Comparison of ENCODE assay signal across 10 cellular contexts in genomic region chr3:59759298-59760169, GRCh38.
A peak's percentile ranks its signal among the peaks of the same experiment; 100 is the strongest.
DNase-seq lines count a peak whose midpoint lies in the region; ATAC-seq lines count a peak whose summit lies in the region.
"Had no signal": no experiment of that assay in that cellular context is flagged by ENCODE, and none has a peak within 500 bp of the region (broad histone marks: within the 10 kb centered on the region; RNA-seq: fewer than 3 reads in every experiment).

No MANE protein-coding gene starts in this region.

- H3K4me1 Mint-ChIP-seq in activated CD4-positive, alpha-beta T cell treated with anti-CD3 and anti-CD28 coated beads, Interleukin-2, amount 10 ng/mL, durations not matched to agents 7 days and 5 days: peaks cover 65% of the 10 kb centered on the region
- peaks cover 65% of the 10 kb centered on the region for H3K4me1 Mint-ChIP-seq in T-helper 2 cell treated with Interferon-gamma antibody and Interleukin-4, amounts not matched to agents 5 μg/mL and 100 μg/mL, for 36 hours (ENCODE audit: low read depth)

- H3K27me3 Mint-ChIP-seq in activated CD4-positive, alpha-beta T cell treated with anti-CD3 and anti-CD28 coated beads, Interleukin-2, amount 10 ng/mL, durations not matched to agents 7 days and 5 days: peaks cover 2% of the 10 kb centered on the region
- H3K27me3 Mint-ChIP-seq in T-helper 2 cell treated with Interferon-gamma antibody and Interleukin-4, amounts not matched to agents 5 μg/mL and 100 μg/mL, for 36 hours (ENCODE audit: low read depth): no peaks in the 10 kb centered on the region

- POLR2A ChIA-PET in activated CD4-positive, alpha-beta T cell treated with anti-CD3 and anti-CD28 coated beads, Interleukin-2, amount 10 ng/mL, durations not matched to agents 7 days and 5 days (lab: Charles Lee): interaction anchor here (0.7 kb wide), 1 partner anchor 309 kb away, joined by 4 read pairs; no protein-coding TSS in a partner anchor

- no peak overlapping the region for H3K27ac Mint-ChIP-seq in activated CD4-positive, alpha-beta T cell treated with anti-CD3 and anti-CD28 coated beads, Interleukin-2, amount 10 ng/mL, durations not matched to agents 7 days and 5 days
- H3K27ac Mint-ChIP-seq in T-helper 2 cell treated with Interferon-gamma antibody and Interleukin-4, amounts not matched to agents 5 μg/mL and 100 μg/mL, for 36 hours: peak overlapping the region; percentile 14

- H3K4me3 Mint-ChIP-seq in activated CD4-positive, alpha-beta T cell treated with anti-CD3 and anti-CD28 coated beads, Interleukin-2, amount 10 ng/mL, durations not matched to agents 7 days and 5 days: no peak overlapping the region
- H3K4me3 Mint-ChIP-seq in T-helper 2 cell treated with Interferon-gamma antibody and Interleukin-4, amounts not matched to agents 5 μg/mL and 100 μg/mL, for 36 hours: no peak overlapping the region

- peak; percentile 57 for DNase-seq in activated CD4-positive, alpha-beta T cell treated with anti-CD3 and anti-CD28 coated beads for 48 hours
- DNase-seq in activated CD4-positive, alpha-beta T cell treated with anti-CD3 and anti-CD28 coated beads, Interleukin-2, amount 10 ng/mL, durations not matched to agents 7 days and 5 days: no peak
- DNase-seq in T-helper 2 cell treated with Interferon-gamma antibody and Interleukin-4, amounts not matched to agents 5 μg/mL and 100 μg/mL, for 36 hours (ENCODE audit: low spot score): peak; percentile 67
- DNase-seq in glomerular visceral epithelial cell (ENCODE audit: extremely low spot score) (peak; percentile 55), SW480 (ENCODE audit: low spot score) (no peak)
- peak; percentile 53 for DNase-seq in stimulated activated CD8-positive, alpha-beta memory T cell treated with anti-CD3 and anti-CD28 coated beads, Interleukin-4, amount 100 ng/mL, for 48 hours
- DNase-seq: NCI-H1105 treated with DMSO at 0.1 percent for 48 hours, NCI-H510A had no signal

- CTCF ChIA-PET in activated CD4-positive, alpha-beta T cell treated with anti-CD3 and anti-CD28 coated beads, Interleukin-2, amount 10 ng/mL, durations not matched to agents 7 days and 5 days (lab: Charles Lee): interaction anchor here (1.1 kb wide), 1 partner anchor 12 kb away, joined by 5 read pairs; no protein-coding TSS in a partner anchor

- H3K36me3 Mint-ChIP-seq in activated CD4-positive, alpha-beta T cell treated with anti-CD3 and anti-CD28 coated beads, Interleukin-2, amount 10 ng/mL, durations not matched to agents 7 days and 5 days (ENCODE audit: low read depth): peaks cover 15% of the 10 kb centered on the region
- H3K36me3 Mint-ChIP-seq in T-helper 2 cell treated with Interferon-gamma antibody and Interleukin-4, amounts not matched to agents 5 μg/mL and 100 μg/mL, for 36 hours (ENCODE audit: low read depth): peaks cover 23% of the 10 kb centered on the region

- no peak for ATAC-seq in GM18858 (IDR thresholded peaks at IDR 0.05; ENCODE audit: unreplicated experiment)
- ATAC-seq in GM18873 (IDR thresholded peaks at IDR 0.05; ENCODE audit: low FRiP score, unreplicated experiment): no peak

- no peaks in the 10 kb centered on the region for H3K9me3 Mint-ChIP-seq in activated CD4-positive, alpha-beta T cell treated with anti-CD3 and anti-CD28 coated beads, Interleukin-2, amount 10 ng/mL, durations not matched to agents 7 days and 5 days
- no peaks in the 10 kb centered on the region for H3K9me3 Mint-ChIP-seq in T-helper 2 cell treated with Interferon-gamma antibody and Interleukin-4, amounts not matched to agents 5 μg/mL and 100 μg/mL, for 36 hours

Comparison
In these comparisons a context has a peak if more than half of its experiments do, and no peak if none do; other contexts are left out.
1. DNase-seq: peak in activated CD4-positive, alpha-beta T cell treated with anti-CD3 and anti-CD28 coated beads for 48 hours (single experiment), T-helper 2 cell treated with Interferon-gamma antibody and Interleukin-4, amounts not matched to agents 5 μg/mL and 100 μg/mL, for 36 hours (single experiment), glomerular visceral epithelial cell (single experiment) and stimulated activated CD8-positive, alpha-beta memory T cell treated with anti-CD3 and anti-CD28 coated beads, Interleukin-4, amount 100 ng/mL, for 48 hours (single experiment); none in activated CD4-positive, alpha-beta T cell treated with anti-CD3 and anti-CD28 coated beads, Interleukin-2, amount 10 ng/mL, durations not matched to agents 7 days and 5 days (single experiment) and SW480 (single experiment).